Comparison of ENCODE assay signal across 1 cellular context in the genomic region with DNA sequence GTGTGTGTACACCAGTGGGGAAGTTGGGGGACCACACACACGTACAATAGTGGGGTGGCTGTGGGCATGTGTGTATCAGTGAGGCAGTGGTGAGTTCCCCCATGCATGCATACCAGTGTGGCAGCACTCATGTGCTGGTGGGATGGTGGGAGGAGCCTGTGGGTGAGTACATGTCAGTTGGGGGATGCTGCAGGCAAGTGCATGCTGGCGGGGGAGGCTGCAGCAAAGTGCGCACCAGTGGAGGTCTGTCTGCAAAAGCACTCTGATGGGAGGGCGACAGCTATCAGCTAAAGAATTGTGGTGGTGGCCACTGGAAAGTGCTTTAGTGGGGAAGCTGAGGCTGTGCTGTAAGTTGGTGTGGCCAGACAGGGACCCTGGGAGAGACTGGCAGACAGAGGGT.
TF ChIP-seq lines count a peak whose summit lies in the region.

No MANE protein-coding gene starts in this region.

TF ChIP-seq in WTC11, 78 proteins besides CTCF, POLR2A, EP300 and RAD21:
- TF ChIP-seq, protein P1, sequence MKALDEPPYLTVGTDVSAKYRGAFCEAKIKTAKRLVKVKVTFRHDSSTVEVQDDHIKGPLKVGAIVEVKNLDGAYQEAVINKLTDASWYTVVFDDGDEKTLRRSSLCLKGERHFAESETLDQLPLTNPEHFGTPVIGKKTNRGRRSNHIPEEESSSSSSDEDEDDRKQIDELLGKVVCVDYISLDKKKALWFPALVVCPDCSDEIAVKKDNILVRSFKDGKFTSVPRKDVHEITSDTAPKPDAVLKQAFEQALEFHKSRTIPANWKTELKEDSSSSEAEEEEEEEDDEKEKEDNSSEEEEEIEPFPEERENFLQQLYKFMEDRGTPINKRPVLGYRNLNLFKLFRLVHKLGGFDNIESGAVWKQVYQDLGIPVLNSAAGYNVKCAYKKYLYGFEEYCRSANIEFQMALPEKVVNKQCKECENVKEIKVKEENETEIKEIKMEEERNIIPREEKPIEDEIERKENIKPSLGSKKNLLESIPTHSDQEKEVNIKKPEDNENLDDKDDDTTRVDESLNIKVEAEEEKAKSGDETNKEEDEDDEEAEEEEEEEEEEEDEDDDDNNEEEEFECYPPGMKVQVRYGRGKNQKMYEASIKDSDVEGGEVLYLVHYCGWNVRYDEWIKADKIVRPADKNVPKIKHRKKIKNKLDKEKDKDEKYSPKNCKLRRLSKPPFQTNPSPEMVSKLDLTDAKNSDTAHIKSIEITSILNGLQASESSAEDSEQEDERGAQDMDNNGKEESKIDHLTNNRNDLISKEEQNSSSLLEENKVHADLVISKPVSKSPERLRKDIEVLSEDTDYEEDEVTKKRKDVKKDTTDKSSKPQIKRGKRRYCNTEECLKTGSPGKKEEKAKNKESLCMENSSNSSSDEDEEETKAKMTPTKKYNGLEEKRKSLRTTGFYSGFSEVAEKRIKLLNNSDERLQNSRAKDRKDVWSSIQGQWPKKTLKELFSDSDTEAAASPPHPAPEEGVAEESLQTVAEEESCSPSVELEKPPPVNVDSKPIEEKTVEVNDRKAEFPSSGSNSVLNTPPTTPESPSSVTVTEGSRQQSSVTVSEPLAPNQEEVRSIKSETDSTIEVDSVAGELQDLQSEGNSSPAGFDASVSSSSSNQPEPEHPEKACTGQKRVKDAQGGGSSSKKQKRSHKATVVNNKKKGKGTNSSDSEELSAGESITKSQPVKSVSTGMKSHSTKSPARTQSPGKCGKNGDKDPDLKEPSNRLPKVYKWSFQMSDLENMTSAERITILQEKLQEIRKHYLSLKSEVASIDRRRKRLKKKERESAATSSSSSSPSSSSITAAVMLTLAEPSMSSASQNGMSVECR (CRISPR knock-in tag; IDR thresholded peaks at IDR 0.05; ENCODE audit: borderline replicate concordance): no peak
- TF ChIP-seq, protein P2, sequence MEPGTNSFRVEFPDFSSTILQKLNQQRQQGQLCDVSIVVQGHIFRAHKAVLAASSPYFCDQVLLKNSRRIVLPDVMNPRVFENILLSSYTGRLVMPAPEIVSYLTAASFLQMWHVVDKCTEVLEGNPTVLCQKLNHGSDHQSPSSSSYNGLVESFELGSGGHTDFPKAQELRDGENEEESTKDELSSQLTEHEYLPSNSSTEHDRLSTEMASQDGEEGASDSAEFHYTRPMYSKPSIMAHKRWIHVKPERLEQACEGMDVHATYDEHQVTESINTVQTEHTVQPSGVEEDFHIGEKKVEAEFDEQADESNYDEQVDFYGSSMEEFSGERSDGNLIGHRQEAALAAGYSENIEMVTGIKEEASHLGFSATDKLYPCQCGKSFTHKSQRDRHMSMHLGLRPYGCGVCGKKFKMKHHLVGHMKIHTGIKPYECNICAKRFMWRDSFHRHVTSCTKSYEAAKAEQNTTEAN (CRISPR knock-in tag; IDR thresholded peaks at IDR 0.05): no peak
- TF ChIP-seq FOXJ3 (CRISPR knock-in tag; IDR thresholded peaks at IDR 0.05; ENCODE audit: borderline replicate concordance) (no peak), RORB (CRISPR knock-in tag; IDR thresholded peaks at IDR 0.05) (no peak), ZNF396 (CRISPR knock-in tag; IDR thresholded peaks at IDR 0.05; ENCODE audit: borderline replicate concordance) (no peak), TP53 (CRISPR knock-in tag; IDR thresholded peaks at IDR 0.05) (no peak), IRF2 (CRISPR knock-in tag; IDR thresholded peaks at IDR 0.05; ENCODE audit: borderline replicate concordance, low read depth) (no peak), ZBTB21 (CRISPR knock-in tag; IDR thresholded peaks at IDR 0.05; ENCODE audit: borderline replicate concordance) (no peak), ATF1 (CRISPR knock-in tag; IDR thresholded peaks at IDR 0.05) (no peak), JUN (CRISPR knock-in tag; IDR thresholded peaks at IDR 0.05) (no peak), ZNF219 (CRISPR knock-in tag; IDR thresholded peaks at IDR 0.05; ENCODE audit: borderline replicate concordance) (no peak), ZNF423 (CRISPR knock-in tag; IDR thresholded peaks at IDR 0.05) (no peak)
- TF ChIP-seq, protein P3, sequence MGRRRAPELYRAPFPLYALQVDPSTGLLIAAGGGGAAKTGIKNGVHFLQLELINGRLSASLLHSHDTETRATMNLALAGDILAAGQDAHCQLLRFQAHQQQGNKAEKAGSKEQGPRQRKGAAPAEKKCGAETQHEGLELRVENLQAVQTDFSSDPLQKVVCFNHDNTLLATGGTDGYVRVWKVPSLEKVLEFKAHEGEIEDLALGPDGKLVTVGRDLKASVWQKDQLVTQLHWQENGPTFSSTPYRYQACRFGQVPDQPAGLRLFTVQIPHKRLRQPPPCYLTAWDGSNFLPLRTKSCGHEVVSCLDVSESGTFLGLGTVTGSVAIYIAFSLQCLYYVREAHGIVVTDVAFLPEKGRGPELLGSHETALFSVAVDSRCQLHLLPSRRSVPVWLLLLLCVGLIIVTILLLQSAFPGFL (CRISPR knock-in tag; IDR thresholded peaks at IDR 0.05; ENCODE audit: borderline replicate concordance): no peak
- TF ChIP-seq, protein P4, sequence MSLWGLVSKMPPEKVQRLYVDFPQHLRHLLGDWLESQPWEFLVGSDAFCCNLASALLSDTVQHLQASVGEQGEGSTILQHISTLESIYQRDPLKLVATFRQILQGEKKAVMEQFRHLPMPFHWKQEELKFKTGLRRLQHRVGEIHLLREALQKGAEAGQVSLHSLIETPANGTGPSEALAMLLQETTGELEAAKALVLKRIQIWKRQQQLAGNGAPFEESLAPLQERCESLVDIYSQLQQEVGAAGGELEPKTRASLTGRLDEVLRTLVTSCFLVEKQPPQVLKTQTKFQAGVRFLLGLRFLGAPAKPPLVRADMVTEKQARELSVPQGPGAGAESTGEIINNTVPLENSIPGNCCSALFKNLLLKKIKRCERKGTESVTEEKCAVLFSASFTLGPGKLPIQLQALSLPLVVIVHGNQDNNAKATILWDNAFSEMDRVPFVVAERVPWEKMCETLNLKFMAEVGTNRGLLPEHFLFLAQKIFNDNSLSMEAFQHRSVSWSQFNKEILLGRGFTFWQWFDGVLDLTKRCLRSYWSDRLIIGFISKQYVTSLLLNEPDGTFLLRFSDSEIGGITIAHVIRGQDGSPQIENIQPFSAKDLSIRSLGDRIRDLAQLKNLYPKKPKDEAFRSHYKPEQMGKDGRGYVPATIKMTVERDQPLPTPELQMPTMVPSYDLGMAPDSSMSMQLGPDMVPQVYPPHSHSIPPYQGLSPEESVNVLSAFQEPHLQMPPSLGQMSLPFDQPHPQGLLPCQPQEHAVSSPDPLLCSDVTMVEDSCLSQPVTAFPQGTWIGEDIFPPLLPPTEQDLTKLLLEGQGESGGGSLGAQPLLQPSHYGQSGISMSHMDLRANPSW (CRISPR knock-in tag; conservative IDR thresholded peaks at IDR 0.05; ENCODE audit: low read depth): no peak
